ENCODE assay signal across 18 cellular contexts in genomic region chr4:98568896-98569663, GRCh38.
DNase-seq lines count a peak whose midpoint lies in the region; ATAC-seq, FAIRE-seq and TF ChIP-seq lines count a peak whose summit lies in the region.
"Had no signal": no experiment of that assay in that cellular context is flagged by ENCODE, and none has a peak within 500 bp of the region (broad histone marks: within the 10 kb centered on the region; RNA-seq: fewer than 3 reads in every experiment).

No MANE protein-coding gene starts in this region.

- H3K36me3 Mint-ChIP-seq in T-helper 1 cell treated with Interleukin-12 subunit alpha and Interleukin-12 subunit beta and Interleukin-4 antibody, amounts not matched to agents 30 μg/mL and 1 μg/mL, for 36 hours (ENCODE audit: low read depth) = peaks cover 18% of the 10 kb centered on the region

- H3K4me1 Mint-ChIP-seq in T-helper 1 cell treated with Interleukin-12 subunit alpha and Interleukin-12 subunit beta and Interleukin-4 antibody, amounts not matched to agents 30 μg/mL and 1 μg/mL, for 36 hours (ENCODE audit: low read depth) = peaks cover 26% of the 10 kb centered on the region

- H3K27ac Mint-ChIP-seq in T-helper 1 cell treated with Interleukin-12 subunit alpha and Interleukin-12 subunit beta and Interleukin-4 antibody, amounts not matched to agents 30 μg/mL and 1 μg/mL, for 36 hours = peak overlapping the region; percentile 53

- ATAC-seq in HG03432 (IDR thresholded peaks at IDR 0.05; ENCODE audit: unreplicated experiment) = no peak
- ATAC-seq: body of pancreas, left colon had no signal

- H3K27me3 ChIP-seq in bronchial epithelial cell (ENCODE audit: control insufficient read depth, insufficient read depth, low read length) = no peaks in the 10 kb centered on the region
- H3K27me3 ChIP-seq: body of pancreas had no signal

- no peak for TF ChIP-seq CTCF in bronchial epithelial cell (IDR thresholded peaks at IDR 0.05; ENCODE audit: insufficient read depth, low read length, severe bottlenecking)

- no peaks in the 10 kb centered on the region for H3K36me3 ChIP-seq in bronchial epithelial cell (ENCODE audit: control insufficient read depth, insufficient read depth, low read length)

- no peaks in the 10 kb centered on the region for H3K9me3 Mint-ChIP-seq in T-helper 1 cell treated with Interleukin-12 subunit alpha and Interleukin-12 subunit beta and Interleukin-4 antibody, amounts not matched to agents 30 μg/mL and 1 μg/mL, for 36 hours

- no peak overlapping the region for H3K4me3 Mint-ChIP-seq in T-helper 1 cell treated with Interleukin-12 subunit alpha and Interleukin-12 subunit beta and Interleukin-4 antibody, amounts not matched to agents 30 μg/mL and 1 μg/mL, for 36 hours

- H3K4me3 ChIP-seq in bronchial epithelial cell (ENCODE audit: low read depth, low read length) = no peak overlapping the region
- H3K4me3 ChIP-seq: body of pancreas had no signal

- DNase-seq in T-helper 1 cell (no peak), bronchial epithelial cell (ENCODE audit: low read depth) (no peak), iris pigment epithelial cell (ENCODE audit: low read depth) (peak; percentile 38), superior temporal gyrus (ENCODE audit: extremely low spot score) (peak; percentile 74), AG08396 (ENCODE audit: low spot score) (no peak), ureter (ENCODE audit: low spot score) (no peak)
- DNase-seq: activated T-cell treated with anti-CD3 and anti-CD28 coated beads for 4 hours; body of pancreas; DMS153; foreskin melanocyte; HCEC 1CT; left colon; NCI-H1105; NCI-H524 treated with DMSO at 0.1 percent for 48 hours; stimulated activated CD4-positive, alpha-beta T cell treated with anti-CD3 and anti-CD28 coated beads, Interleukin-4, amount 100 ng/mL, for 4 hours had no signal

- peak; percentile 13 for FAIRE-seq in bronchial epithelial cell (lab: Jason Lieb, UNC)
- FAIRE-seq: HTR-8/SVneo had no signal

- H3K27me3 Mint-ChIP-seq in T-helper 1 cell treated with Interleukin-12 subunit alpha and Interleukin-12 subunit beta and Interleukin-4 antibody, amounts not matched to agents 30 μg/mL and 1 μg/mL, for 36 hours (ENCODE audit: low read depth) = no peaks in the 10 kb centered on the region

Comparison
In these comparisons a context has a peak if more than half of its experiments do, and no peak if none do; other contexts are left out.
1. DNase-seq: peak in iris pigment epithelial cell (single experiment) and superior temporal gyrus (single experiment); none in T-helper 1 cell (0 of 5), bronchial epithelial cell (single experiment), AG08396 (single experiment) and ureter (single experiment).